22 cellular contexts compared by ENCODE assay signal in genomic region chr10:12774219-12774894, GRCh38.
A peak's percentile ranks its signal among the peaks of the same experiment; 100 is the strongest.
DNase-seq lines count a peak whose midpoint lies in the region; ATAC-seq and TF ChIP-seq lines count a peak whose summit lies in the region.
"Had no signal": no experiment of that assay in that cellular context is flagged by ENCODE, and none has a peak within 500 bp of the region (broad histone marks: within the 10 kb centered on the region; RNA-seq: fewer than 3 reads in every experiment).

No MANE protein-coding gene starts in this region.

- ATAC-seq in HG02798 (IDR thresholded peaks at IDR 0.05; ENCODE audit: poor library complexity, unreplicated experiment), result no peak
- ATAC-seq: activated CD8-positive, alpha-beta memory T cell treated with anti-CD3 and anti-CD28 coated beads, Interleukin-2, amount 10 ng/mL, durations not matched to agents 7 days and 5 days had no signal

- H3K27me3 Mint-ChIP-seq in IgD-negative memory B cell (no peaks in the 10 kb centered on the region), endothelial cell (ENCODE audit: unreplicated experiment) (peaks cover 14% of the 10 kb centered on the region), neural progenitor cell (ENCODE audit: insufficient read depth, low read depth) (peaks cover 4% of the 10 kb centered on the region)
- H3K27me3 Mint-ChIP-seq: activated CD8-positive, alpha-beta memory T cell treated with anti-CD3 and anti-CD28 coated beads, Interleukin-2, amount 10 ng/mL, durations not matched to agents 7 days and 5 days; dendritic cell treated with granulocyte-macrophage colony-stimulating factor and Interleukin-4, amounts not matched to agents 40 ng/mL and 50 ng/mL, for 4 days had no signal

- H3K4me3 Mint-ChIP-seq in IgD-negative memory B cell (peak overlapping the region in 2 of 4 donors; percentile 9 to 44), endothelial cell (ENCODE audit: unreplicated experiment) (peak overlapping the region; percentile 59), neural progenitor cell (no peak overlapping the region)
- H3K4me3 Mint-ChIP-seq: activated CD8-positive, alpha-beta memory T cell treated with anti-CD3 and anti-CD28 coated beads, Interleukin-2, amount 10 ng/mL, durations not matched to agents 7 days and 5 days; activated naive CD4-positive, alpha-beta T cell treated with anti-CD3 and anti-CD28 coated beads for 36 hours; dendritic cell treated with granulocyte-macrophage colony-stimulating factor and Interleukin-4, amounts not matched to agents 40 ng/mL and 50 ng/mL, for 4 days; T-helper 1 cell treated with Interleukin-12 subunit alpha and Interleukin-12 subunit beta and Interleukin-4 antibody, amounts not matched to agents 30 μg/mL and 1 μg/mL, for 36 hours had no signal

- no peaks in the 10 kb centered on the region for H3K9me3 Mint-ChIP-seq in IgD-negative memory B cell
- H3K9me3 Mint-ChIP-seq in endothelial cell (ENCODE audit: unreplicated experiment), result no peaks in the 10 kb centered on the region
- no peaks in the 10 kb centered on the region for H3K9me3 Mint-ChIP-seq in neural progenitor cell
- H3K9me3 Mint-ChIP-seq: activated naive CD4-positive, alpha-beta T cell treated with anti-CD3 and anti-CD28 coated beads for 36 hours; T-helper 1 cell treated with Interleukin-12 subunit alpha and Interleukin-12 subunit beta and Interleukin-4 antibody, amounts not matched to agents 30 μg/mL and 1 μg/mL, for 36 hours had no signal

- peaks cover 4% of the 10 kb centered on the region for H3F3A ChIP-seq in neural progenitor cell (ENCODE audit: low read depth)

- peaks cover 20% of the 10 kb centered on the region for H3K36me3 Mint-ChIP-seq in IgD-negative memory B cell
- peaks cover 3% of the 10 kb centered on the region for H3K36me3 Mint-ChIP-seq in endothelial cell (ENCODE audit: low read depth, unreplicated experiment)
- H3K36me3 Mint-ChIP-seq in neural progenitor cell, result peaks cover 16% of the 10 kb centered on the region
- H3K36me3 Mint-ChIP-seq: activated CD8-positive, alpha-beta memory T cell treated with anti-CD3 and anti-CD28 coated beads, Interleukin-2, amount 10 ng/mL, durations not matched to agents 7 days and 5 days had no signal

- no peak overlapping the region for H2AFZ ChIP-seq in neural progenitor cell (replicated peaks)
- H2AFZ ChIP-seq: GM23248 had no signal

- intact Hi-C loops in cardiac septum (cut with DNase I), result no loop called here

- H3K4me1 Mint-ChIP-seq in IgD-negative memory B cell, result peaks cover 15 to 21% (median 20%) of the 10 kb centered on the region in 3 donors
- peaks cover 9% of the 10 kb centered on the region for H3K4me1 Mint-ChIP-seq in endothelial cell (ENCODE audit: unreplicated experiment)
- H3K4me1 Mint-ChIP-seq in neural progenitor cell, result peaks cover 26% of the 10 kb centered on the region
- H3K4me1 Mint-ChIP-seq: activated CD8-positive, alpha-beta memory T cell treated with anti-CD3 and anti-CD28 coated beads, Interleukin-2, amount 10 ng/mL, durations not matched to agents 7 days and 5 days had no signal

- no peaks in the 10 kb centered on the region for H3K9me3 ChIP-seq in BLaER1 treated with 17β-estradiol and CSF1 and Interleukin-3, amounts not matched to agents 10 nM and 100 nM (replicated peaks in 1 of 11)
- H3K9me3 ChIP-seq in neural progenitor cell (ENCODE audit: low read depth), result no peaks in the 10 kb centered on the region
- H3K9me3 ChIP-seq: testis had no signal

- H3K27ac ChIP-seq in BLaER1 treated with 17β-estradiol and CSF1 and Interleukin-3, amounts not matched to agents 10 nM and 100 nM, result no peak overlapping the region
- no peak overlapping the region for H3K27ac ChIP-seq in neural progenitor cell
- H3K27ac ChIP-seq: GM23248, testis had no signal

- H4K20me1 ChIP-seq in BLaER1 treated with 17β-estradiol and CSF1 and Interleukin-3, amounts not matched to agents 10 nM and 100 nM, result peaks cover 0 to 6% (median 0%) of the 10 kb centered on the region in 11 experiments; a peak in 2 of 22 replicates
- H4K20me1 ChIP-seq in neural progenitor cell (ENCODE audit: low read depth), result peaks cover 4% of the 10 kb centered on the region

- TF ChIP-seq CTCF in endothelial cell (IDR thresholded peaks at IDR 0.05; ENCODE audit: unreplicated experiment) (no peak), neural progenitor cell (IDR thresholded peaks at IDR 0.05) (no peak)

- no peaks in the 10 kb centered on the region; a peak in 1 of 22 replicates for H3K27me3 ChIP-seq in BLaER1 treated with 17β-estradiol and CSF1 and Interleukin-3, amounts not matched to agents 10 nM and 100 nM
- no peaks in the 10 kb centered on the region for H3K27me3 ChIP-seq in neural progenitor cell
- H3K27me3 ChIP-seq: testis had no signal

- H3K9ac ChIP-seq in BLaER1 treated with 17β-estradiol and CSF1 and Interleukin-3, amounts not matched to agents 10 nM and 100 nM, result no peak overlapping the region
- H3K9ac ChIP-seq in neural progenitor cell, result peak overlapping the region; percentile 21
- H3K9ac ChIP-seq: GM23248 had no signal

- H3K36me3 ChIP-seq in BLaER1 treated with 17β-estradiol and CSF1 and Interleukin-3, amounts not matched to agents 10 nM and 100 nM, result peaks cover 0 to 34% (median 14%) of the 10 kb centered on the region in 11 experiments; a peak in 10 of 22 replicates
- H3K36me3 ChIP-seq in neural progenitor cell, result no peaks in the 10 kb centered on the region

- H3K27ac Mint-ChIP-seq in IgD-negative memory B cell (peak overlapping the region in 2 of 3 donors; percentile 18 to 45), endothelial cell (ENCODE audit: unreplicated experiment) (peak overlapping the region; percentile 21), neural progenitor cell (peak overlapping the region; percentile 16)
- H3K27ac Mint-ChIP-seq: activated CD8-positive, alpha-beta memory T cell treated with anti-CD3 and anti-CD28 coated beads, Interleukin-2, amount 10 ng/mL, durations not matched to agents 7 days and 5 days; activated naive CD4-positive, alpha-beta T cell treated with anti-CD3 and anti-CD28 coated beads for 36 hours; dendritic cell treated with granulocyte-macrophage colony-stimulating factor and Interleukin-4, amounts not matched to agents 40 ng/mL and 50 ng/mL, for 4 days; T-helper 1 cell treated with Interleukin-12 subunit alpha and Interleukin-12 subunit beta and Interleukin-4 antibody, amounts not matched to agents 30 μg/mL and 1 μg/mL, for 36 hours had no signal

- no peak overlapping the region for H3K4me3 ChIP-seq in BLaER1 treated with 17β-estradiol and CSF1 and Interleukin-3, amounts not matched to agents 10 nM and 100 nM
- no peak overlapping the region for H3K4me3 ChIP-seq in neural progenitor cell
- H3K4me3 ChIP-seq: GM23248, testis had no signal

- H3K4me2 ChIP-seq in BLaER1 treated with 17β-estradiol and CSF1 and Interleukin-3, amounts not matched to agents 10 nM and 100 nM, result peak overlapping the region; percentile 3 to 64 (median 46); a peak in 15 of 22 replicates
- peak overlapping the region; percentile 64 for H3K4me2 ChIP-seq in neural progenitor cell

- no peaks in the 10 kb centered on the region for H3K79me2 ChIP-seq in neural progenitor cell (ENCODE audit: low read depth)

- H3K4me1 ChIP-seq in BLaER1 treated with 17β-estradiol and CSF1 and Interleukin-3, amounts not matched to agents 10 nM and 100 nM, result peaks cover 0 to 10% (median 9%) of the 10 kb centered on the region in 10 experiments; a peak in 14 of 20 replicates
- peaks cover 7% of the 10 kb centered on the region for H3K4me1 ChIP-seq in neural progenitor cell

- DNase-seq in endothelial cell (ENCODE audit: low spot score) (peak; percentile 9), neural progenitor cell (ENCODE audit: low spot score) (peak; percentile 43), cardiac septum (ENCODE audit: low spot score) (no peak), amniotic stem cell (lab: John Stamatoyannopoulos, UW) (no peak), DMS153 treated with DMSO at 0.1 percent for 48 hours (lab: John Stamatoyannopoulos, UW; ENCODE audit: unreplicated experiment) (no peak)
- DNase-seq: activated CD4-positive, alpha-beta T cell treated with anti-CD3 and anti-CD28 coated beads, Interleukin-2, amount 50 U/mL, for 1 hour; activated CD8-positive, alpha-beta memory T cell treated with anti-CD3 and anti-CD28 coated beads, Interleukin-2, amount 10 ng/mL, durations not matched to agents 7 days and 5 days; activated naive CD4-positive, alpha-beta T cell treated with anti-CD3 and anti-CD28 coated beads for 36 hours; GDM1; GM23248; mammary epithelial cell; NCI-H187 treated with DMSO at 0.1 percent for 48 hours; NCI-H69; stimulated activated CD4-positive, alpha-beta T cell treated with anti-CD3 and anti-CD28 coated beads, Interleukin-12 subunit alpha, Interleukin-12 subunit beta, amount 100 ng/mL, for 4 hours; stimulated activated CD4-positive, alpha-beta T cell treated with anti-CD3 and anti-CD28 coated beads, Interleukin-4, amount 100 ng/mL, for 24 hours; stimulated activated naive CD4-positive, alpha-beta T cell treated with Interleukin-2 at 50 U/mL for 16 hours; testis had no signal

Comparison
In these comparisons a context has a peak if more than half of its experiments do, and no peak if none do; other contexts are left out.
1. DNase-seq: peak in endothelial cell (single experiment) and neural progenitor cell (single experiment); none in cardiac septum (single experiment), amniotic stem cell (single experiment) and DMS153 treated with DMSO at 0.1 percent for 48 hours (single experiment).
2. Peak in every context shown above with its lines, with median percentiles within 50 percentile points of each other: H3K27ac Mint-ChIP-seq.